ENCODE assay signal across 8 cellular contexts in the genomic region with DNA sequence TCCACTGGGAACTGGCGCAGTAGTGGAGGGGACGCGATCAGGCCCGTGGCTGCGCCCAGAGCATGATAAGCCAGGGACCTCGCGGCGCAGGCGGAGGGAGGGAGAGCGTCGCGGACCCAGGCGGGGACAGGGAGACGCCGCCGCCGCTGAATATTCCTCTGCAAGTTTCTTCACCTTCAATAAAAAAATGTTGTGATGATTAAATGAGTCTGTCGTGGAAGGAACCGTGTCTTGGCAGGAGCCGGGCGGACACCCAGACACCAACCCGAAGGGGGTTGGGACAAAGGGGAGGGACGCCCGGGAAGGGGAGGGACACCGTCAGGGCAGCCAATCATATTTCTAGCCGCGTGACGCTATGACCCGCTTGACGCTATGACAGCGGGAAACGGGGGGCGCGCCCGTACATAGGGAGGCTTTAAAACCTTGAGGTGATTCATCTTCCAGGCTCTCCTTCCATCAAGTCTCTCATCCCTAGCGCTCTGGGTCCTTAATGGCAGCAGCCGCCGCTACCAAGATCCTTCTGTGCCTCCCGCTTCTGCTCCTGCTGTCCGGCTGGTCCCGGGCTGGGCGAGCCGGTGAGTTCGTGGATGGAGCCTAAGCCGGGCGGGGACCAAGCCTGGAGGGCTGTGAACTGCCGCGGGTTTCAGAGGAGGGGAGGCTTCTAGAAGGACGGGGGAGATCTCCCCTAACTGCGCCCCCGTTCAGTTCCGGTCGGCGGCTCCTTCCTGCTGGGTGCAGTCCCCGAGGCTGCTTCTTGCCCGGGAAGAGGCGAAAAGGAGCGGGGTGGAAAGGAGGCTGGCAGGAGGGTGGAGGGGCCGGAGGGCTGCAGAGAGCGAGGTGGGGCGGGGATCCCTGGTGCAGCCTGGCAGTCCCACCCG. TPM values are rescaled to one million over a fixed set of nuclear protein-coding genes. Genes with fewer than 3 reads are reported as not detected.
A peak's percentile ranks its signal among the peaks of the same experiment; 100 is the strongest.
DNase-seq lines count a peak whose midpoint lies in the region; FAIRE-seq and TF ChIP-seq lines count a peak whose summit lies in the region.

A gene with protein sequence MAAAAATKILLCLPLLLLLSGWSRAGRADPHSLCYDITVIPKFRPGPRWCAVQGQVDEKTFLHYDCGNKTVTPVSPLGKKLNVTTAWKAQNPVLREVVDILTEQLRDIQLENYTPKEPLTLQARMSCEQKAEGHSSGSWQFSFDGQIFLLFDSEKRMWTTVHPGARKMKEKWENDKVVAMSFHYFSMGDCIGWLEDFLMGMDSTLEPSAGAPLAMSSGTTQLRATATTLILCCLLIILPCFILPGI (plus strand): TSS at position 432 of the 878 bp plus-strand sequence. CDS start 59 bp downstream, at position 491.

- H3K27me3 Mint-ChIP-seq in immature natural killer cell (ENCODE audit: low read depth in 3 of 3), result peaks cover 27 to 37% (median 34%) of the 10 kb centered on the region in 3 donors

- no peaks in the 10 kb centered on the region for H3K36me3 Mint-ChIP-seq in immature natural killer cell

- peaks cover 19 to 28% of the 10 kb centered on the region in 2 donors for H3K4me1 Mint-ChIP-seq in immature natural killer cell

- no peak for FAIRE-seq in small intestine (lab: Jason Lieb, UNC)

- TF ChIP-seq CTCF in cardiac fibroblast (IDR thresholded peaks at IDR 0.05; ENCODE audit: low read depth, low read length), result no peak
- no peak for TF ChIP-seq CTCF in MM.1S (IDR thresholded peaks at IDR 0.05; ENCODE audit: low read length)

- H3K36me3 ChIP-seq in small intestine (ENCODE audit: control insufficient read depth in 2 of 2, insufficient read depth in 2 of 2, low read length in 2 of 2) (no peaks in the 10 kb centered on the region), MM.1S (replicated peaks; ENCODE audit: insufficient read depth, low read length) (no peaks in the 10 kb centered on the region)

- H3K9me3 ChIP-seq in small intestine (ENCODE audit: control insufficient read depth, low read depth) (no peaks in the 10 kb centered on the region), MM.1S (replicated peaks; ENCODE audit: insufficient read depth, low read length) (no peaks in the 10 kb centered on the region)

- H3K4me1 ChIP-seq in small intestine (ENCODE audit: control insufficient read depth in 2 of 2, insufficient read depth in 1 of 2, low read depth in 1 of 2, low read length in 1 of 2), result peaks cover 0 to 11% of the 10 kb centered on the region in 2 donors
- 0 out of 2 replicates have a peak, but pooled peaks cover 8% of the 10 kb centered on the region for H3K4me1 ChIP-seq in MM.1S (ENCODE audit: low read length)

- no peaks in the 10 kb centered on the region for H3K9me2 ChIP-seq in MM.1S (replicated peaks; ENCODE audit: insufficient read depth, low read length)

- H3F3A ChIP-seq in MM.1S (ENCODE audit: insufficient read depth, low read length), result no peaks in the 10 kb centered on the region

- DNase-seq in AG08396 (ENCODE audit: low spot score), result peak; percentile 96
- peak; percentile 95 for DNase-seq in HCEC 1CT
- peak; percentile 70 for DNase-seq in NCI-H2227 treated with DMSO at 0.1 percent for 48 hours (lab: John Stamatoyannopoulos, UW)
- peak; percentile 48 to 62 (median 54) for DNase-seq in activated CD4-positive, CD25-positive, alpha-beta regulatory T cell (lab: John Stamatoyannopoulos, UW)
- DNase-seq in cardiac fibroblast (ENCODE audit: low read depth in 2 of 2), result peak; percentile 97 to 98
- peak; percentile 90 to 92 (median 91) for DNase-seq in immature natural killer cell
- DNase-seq in small intestine, result peak; percentile 73
- no peak for DNase-seq in MM.1S

- peak within 1 kb of the TSS; percentile 57 to 97 (median 92) for H3K27ac Mint-ChIP-seq in immature natural killer cell

- H3K27me3 ChIP-seq in small intestine (ENCODE audit: control insufficient read depth in 2 of 2, insufficient read depth in 2 of 2, low read length in 2 of 2) (peaks cover 0 to 35% of the 10 kb centered on the region in 2 donors), MM.1S (replicated peaks; ENCODE audit: insufficient read depth, low read length) (peaks cover 47% of the 10 kb centered on the region)

- H3K9ac ChIP-seq in MM.1S (ENCODE audit: low read length), result no peak within 1 kb of the TSS

- H3K4me3 ChIP-seq in cardiac fibroblast (replicated peaks in 1 of 2; ENCODE audit: low read depth in 2 of 2, low read length in 2 of 2), result peak within 1 kb of the TSS; percentile 74 to 79
- H3K4me3 ChIP-seq in small intestine (ENCODE audit: low read depth in 1 of 2, low read length in 2 of 2), result peak within 1 kb of the TSS; percentile 36 to 51
- H3K4me3 ChIP-seq in MM.1S (ENCODE audit: low read length), result no peak within 1 kb of the TSS

- no peak within 1 kb of the TSS for H3K4me2 ChIP-seq in MM.1S (ENCODE audit: low read depth, low read length)

- no peaks in the 10 kb centered on the region for H3K79me2 ChIP-seq in MM.1S (ENCODE audit: low read length)

- H3K27ac ChIP-seq in small intestine (ENCODE audit: low read depth in 1 of 2, low read length in 1 of 2), result no peak within 1 kb of the TSS
- no peak within 1 kb of the TSS for H3K27ac ChIP-seq in MM.1S (ENCODE audit: low read length)

- 0 to 1% (median 1%) methylated on average over 59 to 62 of the region's 62 CpGs for WGBS in small intestine, 3 donors

- no peak within 1 kb of the TSS for H2AFZ ChIP-seq in MM.1S (ENCODE audit: low read length)

- peak within 1 kb of the TSS; percentile 95 to 98 (median 98) for H3K4me3 Mint-ChIP-seq in immature natural killer cell

- H3K9me3 Mint-ChIP-seq in immature natural killer cell, result no peaks in the 10 kb centered on the region

- H4K20me1 ChIP-seq in MM.1S (ENCODE audit: insufficient read depth, low read length), result no peaks in the 10 kb centered on the region

RNA-seq across cellular contexts. Expression of the gene that starts here (rescaled TPM):
- under 1 TPM in 2 of 3 donors, not detected in 1; 0.83 to 0.88 TPM for polyA plus RNA-seq in immature natural killer cell
- polyA plus RNA-seq in small intestine, result under 1 TPM in 1 of 3 donors, not detected in 2; 0.30 TPM

Comparison
In these comparisons a context has a peak if more than half of its experiments do, and no peak if none do; other contexts are left out.
1. Peak in DNase-seq in immature natural killer cell; RNA of the gene not detected or under 1 TPM.
2. Peak in DNase-seq and H3K4me3 ChIP-seq in small intestine; RNA of the gene not detected or under 1 TPM.